8 cellular contexts compared by ENCODE assay signal in the genomic region with DNA sequence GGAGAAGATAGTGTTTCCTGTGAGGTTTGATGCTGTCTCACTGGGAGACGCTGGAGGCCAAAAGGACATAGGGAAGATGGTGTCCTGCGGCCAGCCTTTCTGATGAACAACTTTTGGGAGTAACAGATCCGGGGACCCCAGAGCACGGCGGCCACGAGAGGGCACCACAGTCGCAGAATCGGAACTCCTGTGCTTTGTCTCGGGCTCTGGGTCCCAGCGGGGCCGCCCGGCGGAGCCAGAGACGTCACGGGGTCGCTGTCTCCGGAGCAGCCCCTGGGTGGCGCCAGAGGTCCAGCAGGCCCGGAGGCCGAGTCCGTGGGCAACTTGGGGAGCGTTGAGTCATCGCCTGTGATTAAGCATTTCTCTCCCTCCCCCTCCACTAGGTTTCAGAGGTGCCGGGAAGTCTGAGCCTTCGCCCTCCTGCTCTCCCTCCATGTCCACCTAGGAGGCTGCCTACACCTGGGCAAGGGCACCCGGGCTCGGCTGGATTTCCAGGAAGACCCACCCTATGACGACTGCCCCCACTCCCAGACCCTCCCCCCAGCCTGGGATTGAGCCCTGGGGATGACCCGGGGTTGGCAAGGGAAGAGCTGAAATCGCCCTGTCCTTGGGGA. TPM values are rescaled to one million over a fixed set of nuclear protein-coding genes. Genes with fewer than 3 reads are reported as not detected.
DNase-seq lines count a peak whose midpoint lies in the region; ATAC-seq and TF ChIP-seq lines count a peak whose summit lies in the region.

No MANE protein-coding gene starts in this region.

- H3K9me3 ChIP-seq in ovary, result no peaks in the 10 kb centered on the region
- no peaks in the 10 kb centered on the region for H3K9me3 ChIP-seq in thyroid gland

- 2 to 3% (median 2%) methylated on average over 27 to 30 of the region's 30 CpGs for WGBS in ovary, 3 donors
- 0 to 6% methylated on average over 14 to 15 of the region's 30 CpGs for WGBS in thyroid gland, 2 donors

- peak; percentile 25 for TF ChIP-seq POLR2A in ovary (IDR thresholded peaks at IDR 0.05)
- TF ChIP-seq POLR2A in thyroid gland (IDR thresholded peaks at IDR 0.05), result peak in 1 of 2 donors; percentile 16

- H3K4me1 ChIP-seq in ovary (ENCODE audit: insufficient read depth) (peaks cover 6% of the 10 kb centered on the region), thyroid gland (peaks cover 6 to 30% of the 10 kb centered on the region in 2 donors)

- no peaks in the 10 kb centered on the region for H3K9me3 Mint-ChIP-seq in activated naive CD8-positive, alpha-beta T cell (ENCODE audit: low read depth)
- H3K9me3 Mint-ChIP-seq in glutamatergic neuron (ENCODE audit: unreplicated experiment), result peaks cover 2% of the 10 kb centered on the region

- H3K27me3 Mint-ChIP-seq in activated naive CD8-positive, alpha-beta T cell, result no peaks in the 10 kb centered on the region
- peaks cover 9% of the 10 kb centered on the region for H3K27me3 Mint-ChIP-seq in glutamatergic neuron (ENCODE audit: unreplicated experiment)

- no peaks in the 10 kb centered on the region for H3K27me3 ChIP-seq in ovary
- H3K27me3 ChIP-seq in thyroid gland, result no peaks in the 10 kb centered on the region

- peak; percentile 88 for TF ChIP-seq CTCF in GM10266 (IDR thresholded peaks at IDR 0.05; ENCODE audit: control insufficient read depth, insufficient read depth, low read depth, missing control alignments)
- TF ChIP-seq CTCF in glutamatergic neuron (IDR thresholded peaks at IDR 0.05; ENCODE audit: partially characterized antibody, unreplicated experiment), result peak; percentile 91
- TF ChIP-seq CTCF in ovary (IDR thresholded peaks at IDR 0.05), result peak; percentile 94 to 99 (median 99)
- TF ChIP-seq CTCF in thyroid gland (IDR thresholded peaks at IDR 0.05), result peak; percentile 94 to 100 (median 99)

- no peak for TF ChIP-seq EP300 in ovary (IDR thresholded peaks at IDR 0.05)

- H3K4me3 Mint-ChIP-seq in activated naive CD8-positive, alpha-beta T cell, result peak overlapping the region; percentile 66
- H3K4me3 Mint-ChIP-seq in glutamatergic neuron (ENCODE audit: unreplicated experiment), result no peak overlapping the region

- no peaks in the 10 kb centered on the region for H3K36me3 Mint-ChIP-seq in activated naive CD8-positive, alpha-beta T cell
- H3K36me3 Mint-ChIP-seq in glutamatergic neuron (ENCODE audit: unreplicated experiment), result no peaks in the 10 kb centered on the region

- H3K36me3 ChIP-seq in ovary, result no peaks in the 10 kb centered on the region
- no peaks in the 10 kb centered on the region for H3K36me3 ChIP-seq in thyroid gland

- H3K27ac ChIP-seq in ovary (peak overlapping the region; percentile 3 to 60), thyroid gland (peak overlapping the region; percentile 72 to 82 (median 79))

- peak; percentile 97 for DNase-seq in GM10266 (ENCODE audit: extremely low spot score)
- peak; percentile 88 for DNase-seq in NCI-H1092 treated with DMSO at 0.1 percent for 48 hours (lab: John Stamatoyannopoulos, UW)
- peak; percentile 99 for DNase-seq in glutamatergic neuron
- DNase-seq in ovary, result peak; percentile 93 to 98 (median 98)
- DNase-seq in thyroid gland, result peak; percentile 98

- H3K4me3 ChIP-seq in ovary, result no peak overlapping the region
- no peak overlapping the region for H3K4me3 ChIP-seq in thyroid gland (replicated peaks in 1 of 3)

- ATAC-seq in HG02610 (IDR thresholded peaks at IDR 0.05; ENCODE audit: unreplicated experiment), result peak; percentile 72
- ATAC-seq in SK-N-SH treated with all-trans-retinoic acid at 6 μM for 48 hours, result peak; percentile 94

- intact Hi-C loops in ovary (cut with DNase I) (loop anchor here in 3 of 4 donors (2.0 to 5.0 kb wide), 2 partner anchors 192 to 195 kb away; a partner anchor contains a TSS), thyroid gland (cut with DNase I) (no loop called here)

- H3K27ac Mint-ChIP-seq in activated naive CD8-positive, alpha-beta T cell, result peak overlapping the region; percentile 61
- no peak overlapping the region for H3K27ac Mint-ChIP-seq in glutamatergic neuron (ENCODE audit: unreplicated experiment)

- H3K4me1 Mint-ChIP-seq in activated naive CD8-positive, alpha-beta T cell (ENCODE audit: low read depth), result peaks cover 35% of the 10 kb centered on the region
- H3K4me1 Mint-ChIP-seq in glutamatergic neuron (ENCODE audit: low read depth, unreplicated experiment), result peaks cover 6% of the 10 kb centered on the region

TF ChIP-seq in SK-N-SH treated with all-trans-retinoic acid at 6 μM for 48 hours, 23 proteins besides CTCF, POLR2A, EP300 and RAD21:
- TF ChIP-seq TOX (CRISPR knock-in tag; IDR thresholded peaks at IDR 0.05; ENCODE audit: borderline replicate concordance), result no peak
- TF ChIP-seq, protein P1, sequence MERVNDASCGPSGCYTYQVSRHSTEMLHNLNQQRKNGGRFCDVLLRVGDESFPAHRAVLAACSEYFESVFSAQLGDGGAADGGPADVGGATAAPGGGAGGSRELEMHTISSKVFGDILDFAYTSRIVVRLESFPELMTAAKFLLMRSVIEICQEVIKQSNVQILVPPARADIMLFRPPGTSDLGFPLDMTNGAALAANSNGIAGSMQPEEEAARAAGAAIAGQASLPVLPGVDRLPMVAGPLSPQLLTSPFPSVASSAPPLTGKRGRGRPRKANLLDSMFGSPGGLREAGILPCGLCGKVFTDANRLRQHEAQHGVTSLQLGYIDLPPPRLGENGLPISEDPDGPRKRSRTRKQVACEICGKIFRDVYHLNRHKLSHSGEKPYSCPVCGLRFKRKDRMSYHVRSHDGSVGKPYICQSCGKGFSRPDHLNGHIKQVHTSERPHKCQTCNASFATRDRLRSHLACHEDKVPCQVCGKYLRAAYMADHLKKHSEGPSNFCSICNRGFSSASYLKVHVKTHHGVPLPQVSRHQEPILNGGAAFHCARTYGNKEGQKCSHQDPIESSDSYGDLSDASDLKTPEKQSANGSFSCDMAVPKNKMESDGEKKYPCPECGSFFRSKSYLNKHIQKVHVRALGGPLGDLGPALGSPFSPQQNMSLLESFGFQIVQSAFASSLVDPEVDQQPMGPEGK (CRISPR knock-in tag; IDR thresholded peaks at IDR 0.05; ENCODE audit: borderline replicate concordance), result 0 out of 2 replicates have a peak, but pooled peaks have one; percentile 28

RNA-seq across cellular contexts. Expression of a gene that starts 3.2 kb away (rescaled TPM):
- total RNA-seq in glutamatergic neuron (ENCODE audit: unreplicated experiment), result not detected
- total RNA-seq in ovary, result 1 to 10 TPM in 3 of 7 donors, under 1 TPM in 1, not detected in 3; 0.98 to 2.4 (median 1.3) TPM
- polyA plus RNA-seq in ovary, result under 1 TPM in 1 of 2 donors, not detected in 1; 0.30 TPM
- total RNA-seq in thyroid gland, result not detected

RNA-seq across cellular contexts. Expression of a gene that starts 25.8 kb away (rescaled TPM):
- 4.6 TPM for total RNA-seq in glutamatergic neuron (ENCODE audit: unreplicated experiment)
- 1 to 10 TPM; 1.3 to 3.7 (median 2.3) TPM for total RNA-seq in ovary
- polyA plus RNA-seq in ovary, result 1 to 10 TPM in 1 of 2 donors, under 1 TPM in 1; 0.57 to 2.8 TPM
- 1 to 10 TPM in 3 of 4 donors, under 1 TPM in 1; 0.34 to 1.7 (median 1.0) TPM for total RNA-seq in thyroid gland

RNA-seq across cellular contexts. Expression of a gene that starts 25.8 kb away (rescaled TPM):
- 56.3 TPM for total RNA-seq in glutamatergic neuron (ENCODE audit: unreplicated experiment)
- total RNA-seq in ovary, result 10 to 100 TPM; 21.0 to 38.1 (median 29.7) TPM
- 10 to 100 TPM; 13.1 to 24.1 TPM for polyA plus RNA-seq in ovary
- total RNA-seq in thyroid gland, result 10 to 100 TPM; 29.3 to 36.4 (median 31.3) TPM

RNA-seq across cellular contexts. Expression of a gene that starts 58.1 kb away (rescaled TPM):
- total RNA-seq in glutamatergic neuron (ENCODE audit: unreplicated experiment), result 8.9 TPM
- total RNA-seq in ovary, result 1 to 10 TPM in 5 of 7 donors, under 1 TPM in 2; 0.48 to 3.8 (median 1.4) TPM
- polyA plus RNA-seq in ovary, result 1 to 10 TPM in 1 of 2 donors, under 1 TPM in 1; 0.63 to 3.7 TPM
- total RNA-seq in thyroid gland, result 1 to 10 TPM in 1 of 4 donors, under 1 TPM in 2, not detected in 1; 0.40 to 1.4 (median 0.63) TPM
